In genomic region chr15:90090226-90090848, GRCh38 we compare ENCODE assay signal across 21 cellular contexts. TPM values are rescaled to one million over a fixed set of nuclear protein-coding genes. Genes with fewer than 3 reads are reported as not detected.
DNase-seq lines count a peak whose midpoint lies in the region; ATAC-seq, FAIRE-seq and TF ChIP-seq lines count a peak whose summit lies in the region.
"Had no signal": no experiment of that assay in that cellular context is flagged by ENCODE, and none has a peak within 500 bp of the region (broad histone marks: within the 10 kb centered on the region; RNA-seq: fewer than 3 reads in every experiment).

No MANE protein-coding gene starts in this region.

- WGBS in K562 (ENCODE audit: insufficient coverage, low coverage, missing lambda C conversion rate), result 53% methylated on average over 11 of the region's 11 CpGs
- WGBS in neuronal stem cell (ENCODE audit: extremely low coverage in 2 of 2, insufficient read length in 2 of 2, insufficient replicate concordance in 1 of 2), 2 donors, result no CpG with 5 or more reads among the region's 11 CpGs

- H3K9me3 Mint-ChIP-seq in activated naive CD4-positive, alpha-beta T cell treated with anti-CD3 and anti-CD28 coated beads for 36 hours, result no peaks in the 10 kb centered on the region
- peaks cover 13% of the 10 kb centered on the region for H3K9me3 Mint-ChIP-seq in GM23338
- H3K9me3 Mint-ChIP-seq: CD8-positive, alpha-beta T cell had no signal

- TF ChIP-seq POLR2A in K562 (conservative IDR thresholded peaks at IDR 0.05), result no peak

- H2BK15ac ChIP-seq in neuronal stem cell (ENCODE audit: low read length), result no peak overlapping the region

- H3K14ac ChIP-seq in neuronal stem cell (ENCODE audit: low read length), result no peak overlapping the region

- no peak overlapping the region for H3K4ac ChIP-seq in neuronal stem cell (ENCODE audit: low read length)

- peaks cover 15% of the 10 kb centered on the region for H3K79me1 ChIP-seq in neuronal stem cell (ENCODE audit: low read depth, low read length)

- CTCF ChIA-PET in activated naive CD4-positive, alpha-beta T cell treated with anti-CD3 and anti-CD28 coated beads for 36 hours (lab: Charles Lee), result no interaction called here
- CTCF ChIA-PET in K562 (lab: Yijun Ruan, JAX; ENCODE audit: low intra/inter-chr PET ratio), result no interaction called here

- H2AFZ ChIP-seq in K562 (ENCODE audit: low read depth, low read length) (no peak overlapping the region), neuronal stem cell (ENCODE audit: low read length) (no peak overlapping the region), GM23338 (no peak overlapping the region)

- no peak for DNase-seq in activated naive CD4-positive, alpha-beta T cell treated with anti-CD3 and anti-CD28 coated beads for 36 hours
- DNase-seq in activated naive CD4-positive, alpha-beta T cell treated with anti-CD3 and anti-CD28 coated beads, Interleukin-2, amount 50 U/mL, for 16 hours, result no peak
- DNase-seq in T-helper 17 cell, result no peak
- DNase-seq in K562 (ENCODE audit: extremely low read depth in 1 of 4, low spot score in 3 of 4), result no peak
- no peak for DNase-seq in neuronal stem cell (ENCODE audit: low spot score)
- DNase-seq in GM23338 (ENCODE audit: low spot score), result no peak
- DNase-seq in islet precursor cell, result no peak
- DNase-seq: Calu3; CD8-positive, alpha-beta T cell; GF-D8; GOT3; MV-4-11; NCI-H1694 treated with DMSO at 0.1 percent for 48 hours; NCI-H510A treated with DMSO at 0.1 percent for 48 hours; NCI-H774; SHP77 had no signal

- POLR2A ChIA-PET in K562 (lab: Yijun Ruan, JAX), result interaction anchor here (0.5 to 1.0 kb wide), 3 partner anchors 11 to 132 kb away, joined by 3 to 4 read pairs (median 4); no protein-coding TSS in a partner anchor

- H3K9ac ChIP-seq in K562 (ENCODE audit: insufficient read depth in 1 of 2, low read depth in 2 of 2, low read length in 2 of 2) (peak overlapping the region in 1 of 2 experiments; percentile 30; a peak in 1 of 4 replicates), neuronal stem cell (ENCODE audit: low read depth, low read length, poor library complexity) (no peak overlapping the region)
- H3K9ac ChIP-seq: BLaER1 treated with 17β-estradiol and CSF1 and Interleukin-3, amounts not matched to agents 10 nM and 100 nM; KMS-11 had no signal

- peaks cover 16% of the 10 kb centered on the region for H3K36me3 Mint-ChIP-seq in activated naive CD4-positive, alpha-beta T cell treated with anti-CD3 and anti-CD28 coated beads for 36 hours (ENCODE audit: low read depth)
- H3K36me3 Mint-ChIP-seq in T-helper 17 cell (ENCODE audit: low read depth) (peaks cover 2% of the 10 kb centered on the region), GM23338 (ENCODE audit: low read depth) (peaks cover 52% of the 10 kb centered on the region)

- ATAC-seq in T-helper 17 cell (no peak), K562 (no peak; the same call in 2 of the 3 replicates), GM23338 (no peak), GM18873 (IDR thresholded peaks at IDR 0.05; ENCODE audit: low FRiP score, unreplicated experiment) (no peak)
- ATAC-seq: CD8-positive, alpha-beta T cell had no signal

- peaks cover 0 to 11% of the 10 kb centered on the region in 2 experiments; a peak in 4 of 5 replicates for H3K4me1 ChIP-seq in K562 (replicated peaks in 1 of 2; ENCODE audit: control insufficient read depth in 2 of 2, insufficient read depth in 2 of 2, low read length in 2 of 2)
- H3K4me1 ChIP-seq in neuronal stem cell (ENCODE audit: control insufficient read depth in 2 of 2, insufficient read depth in 1 of 2, low read depth in 1 of 2, low read length in 2 of 2), result no peaks in the 10 kb centered on the region
- no peaks in the 10 kb centered on the region for H3K4me1 ChIP-seq in GM23338 (ENCODE audit: insufficient read depth)

- H3K27me3 ChIP-seq in K562 (ENCODE audit: control insufficient read depth in 2 of 2, insufficient read depth in 2 of 2, low read length in 2 of 2) (no peaks in the 10 kb centered on the region), neuronal stem cell (ENCODE audit: control insufficient read depth in 3 of 3, insufficient read depth in 3 of 3, low read depth in 1 of 3, low read length in 3 of 3) (no peaks in the 10 kb centered on the region), GM23338 (ENCODE audit: insufficient read depth) (no peaks in the 10 kb centered on the region)
- H3K27me3 ChIP-seq: BLaER1 treated with 17β-estradiol and CSF1 and Interleukin-3, amounts not matched to agents 10 nM and 100 nM had no signal

- no peaks in the 10 kb centered on the region; the same call in 1 of the 2 replicates for H3F3A ChIP-seq in GM23338 (replicated peaks; ENCODE audit: low read depth)

- in situ Hi-C loops in K562 (cut with MboI), result loop anchor here (10.0 kb wide), 1 partner anchor 336 kb away; the partner anchor contains the start of gene MESP1

- H3K4me2 ChIP-seq in K562 (ENCODE audit: insufficient read depth, low read length), result no peak overlapping the region
- H3K4me2 ChIP-seq in neuronal stem cell (ENCODE audit: insufficient read depth, low read length, poor library complexity, severe bottlenecking), result no peak overlapping the region
- no peak overlapping the region for H3K4me2 ChIP-seq in GM23338
- H3K4me2 ChIP-seq: BLaER1 treated with 17β-estradiol and CSF1 and Interleukin-3, amounts not matched to agents 10 nM and 100 nM; KMS-11 had no signal

- no peak for TF ChIP-seq EP300 in K562 (IDR thresholded peaks at IDR 0.05; ENCODE audit: low read length)

- peak overlapping the region; percentile 43 for H3K23ac ChIP-seq in neuronal stem cell (ENCODE audit: low read depth, low read length, poor library complexity)

- no peak overlapping the region for H3K18ac ChIP-seq in neuronal stem cell (ENCODE audit: low read length)

- H2AK5ac ChIP-seq in neuronal stem cell (ENCODE audit: low read depth, low read length), result no peak overlapping the region

- no peak overlapping the region for H4K8ac ChIP-seq in neuronal stem cell (ENCODE audit: low read depth, low read length)

- H4K20me1 ChIP-seq in K562 (replicated peaks; ENCODE audit: control insufficient read depth, insufficient read depth, low read length), result 0 out of 2 replicates have a peak, but pooled peaks cover 5% of the 10 kb centered on the region
- H4K20me1 ChIP-seq in GM23338 (replicated peaks; ENCODE audit: insufficient read depth), result peaks cover 3% of the 10 kb centered on the region; the same call in 1 of the 2 replicates

- FAIRE-seq in K562 (lab: Jason Lieb, UNC), result no peak
- FAIRE-seq: GM19239, RCC 7860 had no signal

- no TSS peak for BruUV-seq in K562 (replicated peaks; lab: Mats Ljungman, UMichigan)

- no peaks in the 10 kb centered on the region for H3K27me3 Mint-ChIP-seq in activated naive CD4-positive, alpha-beta T cell treated with anti-CD3 and anti-CD28 coated beads for 36 hours (ENCODE audit: low read depth)
- H3K27me3 Mint-ChIP-seq in T-helper 17 cell (no peaks in the 10 kb centered on the region), GM23338 (ENCODE audit: insufficient read depth, low read depth, poor library complexity) (peaks cover 19% of the 10 kb centered on the region)

- intact Hi-C loops in activated naive CD4-positive, alpha-beta T cell treated with anti-CD3 and anti-CD28 coated beads for 36 hours (cut with micrococcal nuclease), result no loop called here
- intact Hi-C loops in K562 (cut with micrococcal nuclease), result no loop called here

- H3K4me3 Mint-ChIP-seq in activated naive CD4-positive, alpha-beta T cell treated with anti-CD3 and anti-CD28 coated beads for 36 hours, result no peak overlapping the region
- H3K4me3 Mint-ChIP-seq in T-helper 17 cell (no peak overlapping the region), GM23338 (no peak overlapping the region)
- H3K4me3 Mint-ChIP-seq: CD8-positive, alpha-beta T cell had no signal

- H3K9me3 ChIP-seq in T-helper 17 cell (ENCODE audit: control insufficient read depth, low read length, poor library complexity, severe bottlenecking) (no peaks in the 10 kb centered on the region), K562 (replicated peaks; ENCODE audit: control insufficient read depth, insufficient read depth, low read depth, low read length) (no peaks in the 10 kb centered on the region), neuronal stem cell (replicated peaks in 1 of 2; ENCODE audit: control insufficient read depth in 2 of 2, insufficient read depth in 1 of 2, low read depth in 1 of 2, low read length in 2 of 2) (peaks cover 0 to 9% of the 10 kb centered on the region in 2 donors)
- H3K9me3 ChIP-seq: BLaER1 treated with 17β-estradiol and CSF1 and Interleukin-3, amounts not matched to agents 10 nM and 100 nM had no signal

- H3K9me2 ChIP-seq in GM23338 (ENCODE audit: insufficient read depth), result no peaks in the 10 kb centered on the region; the same call in 1 of the 2 replicates

- TF ChIP-seq CTCF in K562 (IDR thresholded peaks at IDR 0.05 in 2 of 3, conservative IDR thresholded peaks at IDR 0.05 in 1 of 3; ENCODE audit: insufficient read depth in 2 of 3, low read depth in 1 of 3, low read length in 3 of 3) (no peak), GM23338 (conservative IDR thresholded peaks at IDR 0.05; ENCODE audit: low read depth in 2 of 2) (no peak)

- H2BK120ac ChIP-seq in neuronal stem cell (ENCODE audit: low read depth, low read length), result no peak overlapping the region

- H3K36me3 ChIP-seq in K562 (ENCODE audit: control insufficient read depth, insufficient read depth, low read length) (peaks cover 27% of the 10 kb centered on the region; the same call in 2 of the 3 replicates), neuronal stem cell (replicated peaks in 1 of 2; ENCODE audit: control insufficient read depth in 2 of 2, insufficient read depth in 2 of 2, low read length in 2 of 2) (peaks cover 36 to 64% of the 10 kb centered on the region in 2 donors), GM23338 (ENCODE audit: insufficient read depth) (no peaks in the 10 kb centered on the region)

- H2BK12ac ChIP-seq in neuronal stem cell (ENCODE audit: low read length), result no peak overlapping the region

- TF ChIP-seq RAD21 in K562 (CRISPR knock-in tag; conservative IDR thresholded peaks at IDR 0.05 in 1 of 2, IDR thresholded peaks at IDR 0.05 in 1 of 2), result no peak

- H3K27ac Mint-ChIP-seq in activated naive CD4-positive, alpha-beta T cell treated with anti-CD3 and anti-CD28 coated beads for 36 hours, result peak overlapping the region; percentile 31
- peak overlapping the region; percentile 63 for H3K27ac Mint-ChIP-seq in T-helper 17 cell
- no peak overlapping the region for H3K27ac Mint-ChIP-seq in GM23338
- H3K27ac Mint-ChIP-seq: CD8-positive, alpha-beta T cell had no signal

- H3K4me3 ChIP-seq in K562 (no peak overlapping the region), neuronal stem cell (ENCODE audit: low read length in 2 of 2) (no peak overlapping the region), GM23338 (no peak overlapping the region)
- H3K4me3 ChIP-seq: BLaER1 treated with 17β-estradiol and CSF1 and Interleukin-3, amounts not matched to agents 10 nM and 100 nM had no signal

- no peak overlapping the region for H3K27ac ChIP-seq in K562 (ENCODE audit: extremely low read depth, low read depth, low read length)
- no peak overlapping the region for H3K27ac ChIP-seq in neuronal stem cell (replicated peaks; ENCODE audit: low read length)
- no peak overlapping the region for H3K27ac ChIP-seq in GM23338 (ENCODE audit: low read depth)
- H3K27ac ChIP-seq: BLaER1 treated with 17β-estradiol and CSF1 and Interleukin-3, amounts not matched to agents 10 nM and 100 nM; KMS-11 had no signal

- no peak overlapping the region for H2BK5ac ChIP-seq in neuronal stem cell (ENCODE audit: low read length)

- H4K91ac ChIP-seq in neuronal stem cell (ENCODE audit: low read depth, low read length, poor library complexity), result no peak overlapping the region

- H3K79me2 ChIP-seq in K562 (ENCODE audit: control insufficient read depth, insufficient read depth, low read length) (no peaks in the 10 kb centered on the region), GM23338 (replicated peaks; ENCODE audit: insufficient read depth) (no peaks in the 10 kb centered on the region)

- peaks cover 23% of the 10 kb centered on the region for H3K4me1 Mint-ChIP-seq in activated naive CD4-positive, alpha-beta T cell treated with anti-CD3 and anti-CD28 coated beads for 36 hours (ENCODE audit: low read depth)
- peaks cover 20% of the 10 kb centered on the region for H3K4me1 Mint-ChIP-seq in T-helper 17 cell
- peaks cover 3% of the 10 kb centered on the region for H3K4me1 Mint-ChIP-seq in GM23338

- no peaks in the 10 kb centered on the region for H3K9me1 ChIP-seq in K562 (ENCODE audit: control insufficient read depth, insufficient read depth, low read length)

RNA-seq across cellular contexts. Expression of gene IDH2, which starts 11.9 kb away (rescaled TPM):
- total RNA-seq in activated naive CD4-positive, alpha-beta T cell treated with anti-CD3 and anti-CD28 coated beads for 36 hours, result 100 to 1,000 TPM; 225 to 229 TPM
- total RNA-seq in T-helper 17 cell, result 10 to 100 TPM; 45.0 to 48.8 TPM
- 8.3 and 17.4 TPM in 2 replicates for total RNA-seq in K562 (2011; cell fraction: chromatin; rRNA removed; ENCODE audit: low replicate concordance)
- 17.3 and 17.6 TPM in 2 replicates for total RNA-seq in K562 (2011; cell fraction: nucleolus; rRNA removed)
- total RNA-seq in K562 (2011; cell fraction: nucleoplasm; rRNA removed), result 13.9 and 15.0 TPM in 2 replicates
- 59.2 and 74.5 TPM in 2 replicates for total RNA-seq in K562 (2014; rRNA removed)
- total RNA-seq in K562 (2014; rRNA removed; fragmentation: Illumina TruSeq; extraction: Trizol), result 34.2 and 41.2 TPM in 2 replicates
- total RNA-seq in K562 (2015; rRNA removed; fragmentation: Illumina TruSeq; extraction: Trizol), result 72.3 and 72.6 TPM in 2 replicates
- 76.7 and 80.4 TPM in 2 replicates for total RNA-seq in K562 (2021)
- polyA plus RNA-seq in K562 (2011; rRNA removed), result 99.9 and 181 TPM in 2 replicates
- polyA plus RNA-seq in K562 (2011; cell fraction: cytosol; rRNA removed), result 113 and 128 TPM in 2 replicates
- 68.2 and 102 TPM in 2 replicates for polyA plus RNA-seq in K562 (2011; cell fraction: nucleus; rRNA removed)
- polyA plus RNA-seq in K562 (2012), result 68.8 and 135 TPM in 2 replicates
- polyA plus RNA-seq in K562 (2014; fragmentation: Illumina TruSeq; extraction: Trizol), result 83.0 and 84.4 TPM in 2 replicates
- 1 to 10 TPM in 1 of 2 experiments, under 1 TPM in 1; 0.70 to 3.1 TPM for polyA plus RNA-seq in K562 (2014; fragmentation: Nextera tagmentation; extraction: Ambion mirVana)
- 51.1 and 52.3 TPM in 2 replicates for polyA plus RNA-seq in K562 (2014; rRNA removed)
- 62.2 and 82.4 TPM in 2 replicates for polyA minus RNA-seq in K562 (2011; rRNA and poly(A)+ RNA removed)
- polyA minus RNA-seq in K562 (2011; cell fraction: cytosol; rRNA and poly(A)+ RNA removed), result 51.4 and 98.5 TPM in 2 replicates
- polyA minus RNA-seq in K562 (2011; cell fraction: nucleus; rRNA and poly(A)+ RNA removed), result 7.0 and 20.3 TPM in 2 replicates
- 111 TPM for polyA plus RNA-seq in neuronal stem cell (2013, experiment 1 of 2)
- 110 TPM for polyA plus RNA-seq in neuronal stem cell (2013, experiment 2 of 2)
- 63.6 and 64.0 TPM in 2 replicates for total RNA-seq in GM23338 (2014; rRNA removed; shearing (Covaris generic))
- polyA plus RNA-seq in GM23338 (2016; fragmentation: Nextera tagmentation; extraction: Ambion mirVana), result 54.9 and 58.1 TPM in 2 replicates
